ENCODE assay signal across 1 cellular context in the genomic region with DNA sequence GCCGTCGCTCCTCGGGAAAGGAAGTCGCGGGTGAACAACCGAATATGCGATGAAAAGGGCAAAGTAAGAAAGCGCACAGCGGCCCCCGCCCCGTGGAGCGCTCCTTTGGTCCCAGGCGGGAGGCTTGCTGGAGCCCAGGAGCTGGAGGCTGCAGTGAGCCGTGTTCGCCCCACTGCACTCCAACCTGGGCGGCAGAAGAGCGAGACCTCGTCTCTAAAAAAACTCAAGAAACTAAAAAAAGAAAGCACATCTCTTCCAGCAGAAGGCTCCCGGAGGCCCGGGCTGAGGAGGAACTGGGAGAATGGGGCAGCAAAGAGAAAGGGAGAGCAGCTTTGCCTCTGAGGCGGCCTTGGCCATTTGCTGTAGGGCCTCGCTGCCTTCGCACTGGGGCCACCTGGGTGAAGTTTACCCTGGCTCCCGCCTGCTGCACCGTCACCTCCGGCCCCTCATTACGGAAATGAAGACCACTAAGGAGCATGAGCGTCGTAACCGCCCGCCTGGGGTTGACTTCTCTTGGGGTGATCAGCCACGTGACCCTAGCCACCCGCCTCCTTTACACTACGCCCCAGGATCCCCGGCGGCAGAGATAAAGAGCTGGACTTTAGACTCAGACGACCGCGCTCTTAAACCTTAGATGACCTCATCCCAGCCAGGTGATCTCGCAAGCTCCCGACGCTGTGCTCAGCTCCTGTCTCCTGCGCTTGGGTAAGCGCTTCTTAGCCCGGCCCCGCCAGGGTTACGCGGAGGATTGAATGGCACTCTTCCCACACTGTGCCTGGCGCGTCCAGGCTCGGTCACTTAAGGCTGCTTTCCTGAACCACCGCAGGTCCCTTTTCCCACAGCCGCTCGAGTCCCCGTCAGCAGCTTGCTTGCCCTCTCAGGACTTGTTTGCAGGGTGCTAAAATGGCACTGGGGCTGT.
TF ChIP-seq lines count a peak whose summit lies in the region.

No MANE protein-coding gene starts in this region.

TF ChIP-seq in GM12878, 131 proteins besides CTCF, POLR2A, EP300 and RAD21 (continued from another document):
- no peak for TF ChIP-seq TCF12 (IDR thresholded peaks at IDR 0.05; ENCODE audit: low read depth, low read length)
- TF ChIP-seq EGR1 (IDR thresholded peaks at IDR 0.05; ENCODE audit: borderline replicate concordance in 1 of 2, low read depth in 2 of 2, low read length in 2 of 2), result no peak
- no peak for TF ChIP-seq STAT1 (conservative IDR thresholded peaks at IDR 0.05)
- 0 out of 2 replicates have a peak, but pooled peaks have one; percentile 51 for TF ChIP-seq IKZF1 (conservative IDR thresholded peaks at IDR 0.05)
- TF ChIP-seq, protein P1, sequence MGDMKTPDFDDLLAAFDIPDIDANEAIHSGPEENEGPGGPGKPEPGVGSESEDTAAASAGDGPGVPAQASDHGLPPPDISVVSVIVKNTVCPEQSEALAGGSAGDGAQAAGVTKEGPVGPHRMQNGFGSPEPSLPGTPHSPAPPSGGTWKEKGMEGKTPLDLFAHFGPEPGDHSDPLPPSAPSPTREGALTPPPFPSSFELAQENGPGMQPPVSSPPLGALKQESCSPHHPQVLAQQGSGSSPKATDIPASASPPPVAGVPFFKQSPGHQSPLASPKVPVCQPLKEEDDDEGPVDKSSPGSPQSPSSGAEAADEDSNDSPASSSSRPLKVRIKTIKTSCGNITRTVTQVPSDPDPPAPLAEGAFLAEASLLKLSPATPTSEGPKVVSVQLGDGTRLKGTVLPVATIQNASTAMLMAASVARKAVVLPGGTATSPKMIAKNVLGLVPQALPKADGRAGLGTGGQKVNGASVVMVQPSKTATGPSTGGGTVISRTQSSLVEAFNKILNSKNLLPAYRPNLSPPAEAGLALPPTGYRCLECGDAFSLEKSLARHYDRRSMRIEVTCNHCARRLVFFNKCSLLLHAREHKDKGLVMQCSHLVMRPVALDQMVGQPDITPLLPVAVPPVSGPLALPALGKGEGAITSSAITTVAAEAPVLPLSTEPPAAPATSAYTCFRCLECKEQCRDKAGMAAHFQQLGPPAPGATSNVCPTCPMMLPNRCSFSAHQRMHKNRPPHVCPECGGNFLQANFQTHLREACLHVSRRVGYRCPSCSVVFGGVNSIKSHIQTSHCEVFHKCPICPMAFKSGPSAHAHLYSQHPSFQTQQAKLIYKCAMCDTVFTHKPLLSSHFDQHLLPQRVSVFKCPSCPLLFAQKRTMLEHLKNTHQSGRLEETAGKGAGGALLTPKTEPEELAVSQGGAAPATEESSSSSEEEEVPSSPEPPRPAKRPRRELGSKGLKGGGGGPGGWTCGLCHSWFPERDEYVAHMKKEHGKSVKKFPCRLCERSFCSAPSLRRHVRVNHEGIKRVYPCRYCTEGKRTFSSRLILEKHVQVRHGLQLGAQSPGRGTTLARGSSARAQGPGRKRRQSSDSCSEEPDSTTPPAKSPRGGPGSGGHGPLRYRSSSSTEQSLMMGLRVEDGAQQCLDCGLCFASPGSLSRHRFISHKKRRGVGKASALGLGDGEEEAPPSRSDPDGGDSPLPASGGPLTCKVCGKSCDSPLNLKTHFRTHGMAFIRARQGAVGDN (IDR thresholded peaks at IDR 0.05), result peak; percentile 71; the same call in 1 of the 2 replicates
- TF ChIP-seq GABPA (IDR thresholded peaks at IDR 0.05; ENCODE audit: low read depth), result no peak
- 0 out of 2 replicates have a peak, but pooled peaks have one; percentile 5 for TF ChIP-seq SPI1 (IDR thresholded peaks at IDR 0.05; ENCODE audit: borderline replicate concordance, insufficient read depth, low read depth, low read length)
- TF ChIP-seq CREM (IDR thresholded peaks at IDR 0.05; ENCODE audit: low read depth), result no peak
TF ChIP-seq in GM12878: peak in this region for 10.
